In the genomic region with DNA sequence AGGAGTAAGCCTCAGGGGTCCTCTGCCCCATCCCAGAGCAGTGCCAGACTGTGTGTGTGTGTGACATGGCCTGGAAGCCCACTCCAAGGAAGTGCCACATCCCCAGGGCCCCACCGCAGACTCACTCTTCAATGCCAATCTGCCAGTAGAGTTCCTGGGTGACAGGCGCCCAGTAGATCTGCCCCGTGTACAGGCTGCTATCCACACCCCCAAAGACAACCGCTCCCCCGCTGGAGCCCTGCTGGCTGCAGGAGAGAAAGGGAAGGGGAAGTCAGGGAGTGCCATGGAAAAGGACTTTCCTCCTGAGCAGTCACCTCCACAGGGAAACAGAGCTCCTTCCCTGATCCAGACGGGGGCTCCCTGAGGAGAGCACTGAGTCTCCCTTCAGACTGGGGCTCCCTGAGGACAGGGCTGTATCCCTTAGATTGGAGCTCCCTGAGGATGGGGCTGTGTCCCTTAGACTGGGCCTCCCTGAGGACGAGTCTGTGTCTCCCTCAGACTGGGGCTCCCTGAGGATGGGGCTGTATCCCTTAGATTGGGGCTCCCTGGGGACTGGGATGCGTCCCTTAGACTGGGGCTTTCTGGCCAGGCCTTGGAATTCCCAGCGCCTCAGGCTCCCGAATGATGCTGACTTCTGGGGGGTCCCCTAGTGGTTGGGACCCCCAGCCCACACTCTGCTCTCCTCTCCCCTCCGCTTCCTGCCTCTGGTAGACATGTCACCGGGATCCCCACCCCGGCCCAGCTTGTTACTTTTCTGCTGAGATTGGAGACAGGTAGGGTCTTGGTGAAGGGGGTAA, we compare ENCODE assay signal across 1 cellular context.
A peak's percentile ranks its signal among the peaks of the same experiment; 100 is the strongest.
TF ChIP-seq lines count a peak whose summit lies in the region.

No MANE protein-coding gene starts in this region.

TF ChIP-seq in HepG2, 621 proteins besides CTCF, POLR2A, EP300 and RAD21 (continues in another document):
- TF ChIP-seq AGO2 (optimal IDR thresholded peaks at IDR 0.05; ENCODE audit: low read depth, low read length) (no peak), JUNB (CRISPR knock-in tag; IDR thresholded peaks at IDR 0.05; ENCODE audit: borderline replicate concordance) (no peak), UBTF (CRISPR knock-in tag; IDR thresholded peaks at IDR 0.05) (0 out of 2 replicates have a peak, but pooled peaks have one; percentile 11), RXRB (CRISPR knock-in tag; IDR thresholded peaks at IDR 0.05; ENCODE audit: borderline replicate concordance) (no peak), KDM3A (CRISPR knock-in tag; IDR thresholded peaks at IDR 0.05; ENCODE audit: low read depth) (0 out of 2 replicates have a peak, but pooled peaks have one; percentile 3), ZBTB4 (CRISPR knock-in tag; IDR thresholded peaks at IDR 0.05; ENCODE audit: borderline replicate concordance) (no peak; the same call in 1 of the 2 replicates), HNRNPH1 (optimal IDR thresholded peaks at IDR 0.05; ENCODE audit: low read depth, low read length) (no peak), MAX (IDR thresholded peaks at IDR 0.05) (no peak), ZNF18 (CRISPR knock-in tag; IDR thresholded peaks at IDR 0.05; ENCODE audit: insufficient replicate concordance) (no peak), FOSL1 (CRISPR knock-in tag; IDR thresholded peaks at IDR 0.05; ENCODE audit: borderline replicate concordance) (no peak), ZNF879 (CRISPR knock-in tag; IDR thresholded peaks at IDR 0.05) (no peak), KDM5A (IDR thresholded peaks at IDR 0.05; ENCODE audit: borderline replicate concordance, low read length) (no peak), CHD4 (IDR thresholded peaks at IDR 0.05; ENCODE audit: borderline replicate concordance, low read length) (0 out of 2 replicates have a peak, but pooled peaks have one; percentile 14), PHF21A (CRISPR knock-in tag; IDR thresholded peaks at IDR 0.05) (no peak), ZNF574 (CRISPR knock-in tag; IDR thresholded peaks at IDR 0.05) (peak; percentile 22; the same call in 1 of the 2 replicates), PAX8 (CRISPR knock-in tag; IDR thresholded peaks at IDR 0.05; ENCODE audit: borderline replicate concordance) (no peak), ZBTB49 (CRISPR knock-in tag; IDR thresholded peaks at IDR 0.05; ENCODE audit: borderline replicate concordance) (no peak), NR3C1 (CRISPR knock-in tag; IDR thresholded peaks at IDR 0.05) (no peak), SNAPC2 (CRISPR knock-in tag; IDR thresholded peaks at IDR 0.05) (no peak), ATM (IDR thresholded peaks at IDR 0.05; ENCODE audit: borderline replicate concordance) (no peak), SRSF4 (IDR thresholded peaks at IDR 0.05; ENCODE audit: low read depth, low read length, poor library complexity, severe bottlenecking) (no peak)
- TF ChIP-seq, protein P1, sequence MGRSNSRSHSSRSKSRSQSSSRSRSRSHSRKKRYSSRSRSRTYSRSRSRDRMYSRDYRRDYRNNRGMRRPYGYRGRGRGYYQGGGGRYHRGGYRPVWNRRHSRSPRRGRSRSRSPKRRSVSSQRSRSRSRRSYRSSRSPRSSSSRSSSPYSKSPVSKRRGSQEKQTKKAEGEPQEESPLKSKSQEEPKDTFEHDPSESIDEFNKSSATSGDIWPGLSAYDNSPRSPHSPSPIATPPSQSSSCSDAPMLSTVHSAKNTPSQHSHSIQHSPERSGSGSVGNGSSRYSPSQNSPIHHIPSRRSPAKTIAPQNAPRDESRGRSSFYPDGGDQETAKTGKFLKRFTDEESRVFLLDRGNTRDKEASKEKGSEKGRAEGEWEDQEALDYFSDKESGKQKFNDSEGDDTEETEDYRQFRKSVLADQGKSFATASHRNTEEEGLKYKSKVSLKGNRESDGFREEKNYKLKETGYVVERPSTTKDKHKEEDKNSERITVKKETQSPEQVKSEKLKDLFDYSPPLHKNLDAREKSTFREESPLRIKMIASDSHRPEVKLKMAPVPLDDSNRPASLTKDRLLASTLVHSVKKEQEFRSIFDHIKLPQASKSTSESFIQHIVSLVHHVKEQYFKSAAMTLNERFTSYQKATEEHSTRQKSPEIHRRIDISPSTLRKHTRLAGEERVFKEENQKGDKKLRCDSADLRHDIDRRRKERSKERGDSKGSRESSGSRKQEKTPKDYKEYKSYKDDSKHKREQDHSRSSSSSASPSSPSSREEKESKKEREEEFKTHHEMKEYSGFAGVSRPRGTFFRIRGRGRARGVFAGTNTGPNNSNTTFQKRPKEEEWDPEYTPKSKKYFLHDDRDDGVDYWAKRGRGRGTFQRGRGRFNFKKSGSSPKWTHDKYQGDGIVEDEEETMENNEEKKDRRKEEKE (IDR thresholded peaks at IDR 0.05), result no peak
- TF ChIP-seq, protein P2, sequence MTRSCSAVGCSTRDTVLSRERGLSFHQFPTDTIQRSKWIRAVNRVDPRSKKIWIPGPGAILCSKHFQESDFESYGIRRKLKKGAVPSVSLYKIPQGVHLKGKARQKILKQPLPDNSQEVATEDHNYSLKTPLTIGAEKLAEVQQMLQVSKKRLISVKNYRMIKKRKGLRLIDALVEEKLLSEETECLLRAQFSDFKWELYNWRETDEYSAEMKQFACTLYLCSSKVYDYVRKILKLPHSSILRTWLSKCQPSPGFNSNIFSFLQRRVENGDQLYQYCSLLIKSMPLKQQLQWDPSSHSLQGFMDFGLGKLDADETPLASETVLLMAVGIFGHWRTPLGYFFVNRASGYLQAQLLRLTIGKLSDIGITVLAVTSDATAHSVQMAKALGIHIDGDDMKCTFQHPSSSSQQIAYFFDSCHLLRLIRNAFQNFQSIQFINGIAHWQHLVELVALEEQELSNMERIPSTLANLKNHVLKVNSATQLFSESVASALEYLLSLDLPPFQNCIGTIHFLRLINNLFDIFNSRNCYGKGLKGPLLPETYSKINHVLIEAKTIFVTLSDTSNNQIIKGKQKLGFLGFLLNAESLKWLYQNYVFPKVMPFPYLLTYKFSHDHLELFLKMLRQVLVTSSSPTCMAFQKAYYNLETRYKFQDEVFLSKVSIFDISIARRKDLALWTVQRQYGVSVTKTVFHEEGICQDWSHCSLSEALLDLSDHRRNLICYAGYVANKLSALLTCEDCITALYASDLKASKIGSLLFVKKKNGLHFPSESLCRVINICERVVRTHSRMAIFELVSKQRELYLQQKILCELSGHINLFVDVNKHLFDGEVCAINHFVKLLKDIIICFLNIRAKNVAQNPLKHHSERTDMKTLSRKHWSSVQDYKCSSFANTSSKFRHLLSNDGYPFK (CRISPR knock-in tag; IDR thresholded peaks at IDR 0.05; ENCODE audit: borderline replicate concordance), result 0 out of 2 replicates have a peak, but pooled peaks have one; percentile 28
- TF ChIP-seq, protein P3, sequence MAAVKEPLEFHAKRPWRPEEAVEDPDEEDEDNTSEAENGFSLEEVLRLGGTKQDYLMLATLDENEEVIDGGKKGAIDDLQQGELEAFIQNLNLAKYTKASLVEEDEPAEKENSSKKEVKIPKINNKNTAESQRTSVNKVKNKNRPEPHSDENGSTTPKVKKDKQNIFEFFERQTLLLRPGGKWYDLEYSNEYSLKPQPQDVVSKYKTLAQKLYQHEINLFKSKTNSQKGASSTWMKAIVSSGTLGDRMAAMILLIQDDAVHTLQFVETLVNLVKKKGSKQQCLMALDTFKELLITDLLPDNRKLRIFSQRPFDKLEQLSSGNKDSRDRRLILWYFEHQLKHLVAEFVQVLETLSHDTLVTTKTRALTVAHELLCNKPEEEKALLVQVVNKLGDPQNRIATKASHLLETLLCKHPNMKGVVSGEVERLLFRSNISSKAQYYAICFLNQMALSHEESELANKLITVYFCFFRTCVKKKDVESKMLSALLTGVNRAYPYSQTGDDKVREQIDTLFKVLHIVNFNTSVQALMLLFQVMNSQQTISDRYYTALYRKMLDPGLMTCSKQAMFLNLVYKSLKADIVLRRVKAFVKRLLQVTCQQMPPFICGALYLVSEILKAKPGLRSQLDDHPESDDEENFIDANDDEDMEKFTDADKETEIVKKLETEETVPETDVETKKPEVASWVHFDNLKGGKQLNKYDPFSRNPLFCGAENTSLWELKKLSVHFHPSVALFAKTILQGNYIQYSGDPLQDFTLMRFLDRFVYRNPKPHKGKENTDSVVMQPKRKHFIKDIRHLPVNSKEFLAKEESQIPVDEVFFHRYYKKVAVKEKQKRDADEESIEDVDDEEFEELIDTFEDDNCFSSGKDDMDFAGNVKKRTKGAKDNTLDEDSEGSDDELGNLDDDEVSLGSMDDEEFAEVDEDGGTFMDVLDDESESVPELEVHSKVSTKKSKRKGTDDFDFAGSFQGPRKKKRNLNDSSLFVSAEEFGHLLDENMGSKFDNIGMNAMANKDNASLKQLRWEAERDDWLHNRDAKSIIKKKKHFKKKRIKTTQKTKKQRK (IDR thresholded peaks at IDR 0.05; ENCODE audit: low read length), result no peak
